In the genomic region with DNA sequence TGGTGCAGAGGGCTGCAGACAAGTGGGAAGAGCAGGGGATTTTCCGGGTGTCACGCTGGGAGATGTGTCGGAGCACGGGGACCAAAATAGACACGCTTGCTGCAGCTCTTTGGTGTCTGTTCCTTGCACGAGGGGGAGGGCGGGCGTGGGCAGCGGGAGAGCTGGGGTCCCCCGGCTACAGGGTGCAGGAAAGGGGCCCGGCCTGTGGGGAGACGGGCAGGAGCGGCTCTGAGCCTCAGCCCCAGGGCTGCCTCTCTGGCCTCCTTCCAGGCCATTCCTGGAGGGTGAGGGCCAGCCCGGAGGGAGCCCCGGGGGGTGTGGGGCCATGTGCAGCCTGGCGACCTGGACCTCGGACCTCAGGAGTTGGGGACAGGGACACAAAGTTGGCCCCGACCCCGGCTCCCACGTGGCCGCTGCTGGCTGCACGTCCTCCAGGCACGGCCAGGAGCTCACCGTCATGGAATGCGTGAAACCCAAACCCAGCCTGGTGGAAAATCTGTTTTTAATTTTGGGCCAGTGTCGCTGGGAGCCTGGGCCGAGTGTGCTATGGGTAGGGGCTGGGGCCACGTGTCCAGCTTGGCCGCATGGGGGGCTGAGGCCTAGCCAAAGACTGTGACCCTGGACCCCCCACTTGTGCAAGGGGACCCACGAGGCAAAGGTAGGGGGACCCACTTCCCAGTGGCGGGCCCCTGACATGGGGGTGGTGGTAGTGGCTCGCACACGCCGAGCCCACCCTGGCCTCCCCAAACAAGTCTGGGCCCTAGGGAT, we compare ENCODE assay signal across 8 cellular contexts. TPM values are rescaled to one million over a fixed set of nuclear protein-coding genes. Genes with fewer than 3 reads are reported as not detected.
DNase-seq lines count a peak whose midpoint lies in the region; ATAC-seq and TF ChIP-seq lines count a peak whose summit lies in the region.
"Had no signal": no experiment of that assay in that cellular context is flagged by ENCODE, and none has a peak within 500 bp of the region (broad histone marks: within the 10 kb centered on the region; RNA-seq: fewer than 3 reads in every experiment).

No MANE protein-coding gene starts in this region.

- WGBS in esophagus muscularis mucosa: 37% methylated on average over 15 of the region's 34 CpGs

- no TSS peak for BruUV-seq in Panc1 (replicated peaks; lab: Mats Ljungman, UMichigan)

- TF ChIP-seq POLR2A in esophagus muscularis mucosa (IDR thresholded peaks at IDR 0.05; ENCODE audit: low read depth) (no peak), vagina (IDR thresholded peaks at IDR 0.05) (no peak)

- no peaks in the 10 kb centered on the region for H3K36me3 Mint-ChIP-seq in activated CD8-positive, alpha-beta memory T cell treated with anti-CD3 and anti-CD28 coated beads, Interleukin-2, amount 10 ng/mL, durations not matched to agents 7 days and 5 days

- intact Hi-C loops in Panc1 (cut with micrococcal nuclease; ENCODE audit: unreplicated experiment) (no loop called here), esophagus muscularis mucosa (cut with DNase I) (no loop called here), vagina (cut with DNase I) (loop anchor here (10.0 kb wide), 1 partner anchor 84 kb away; a partner anchor contains a TSS)

- CTCF ChIA-PET in Panc1 (lab: Charles Lee): interaction anchor here (0.6 kb wide), 1 partner anchor 52 kb away, joined by 3 read pairs; no protein-coding TSS in a partner anchor
- CTCF ChIA-PET in activated CD8-positive, alpha-beta memory T cell treated with anti-CD3 and anti-CD28 coated beads, Interleukin-2, amount 10 ng/mL, durations not matched to agents 7 days and 5 days (lab: Charles Lee): interaction anchor here (1.0 kb wide), 1 partner anchor 72 kb away, joined by 3 read pairs; no protein-coding TSS in a partner anchor

- no peak overlapping the region for H3K9ac ChIP-seq in mucosa of rectum (ENCODE audit: low read depth in 1 of 2, low read length in 2 of 2)

- H3K36me3 ChIP-seq in Panc1 (ENCODE audit: control insufficient read depth, insufficient read depth, low read length) (no peaks in the 10 kb centered on the region), esophagus muscularis mucosa (no peaks in the 10 kb centered on the region), mucosa of rectum (ENCODE audit: control insufficient read depth in 2 of 2, insufficient read depth in 2 of 2, low read length in 2 of 2) (no peaks in the 10 kb centered on the region), vagina (no peaks in the 10 kb centered on the region)

- H3K9me3 Mint-ChIP-seq in activated CD8-positive, alpha-beta memory T cell treated with anti-CD3 and anti-CD28 coated beads, Interleukin-2, amount 10 ng/mL, durations not matched to agents 7 days and 5 days (ENCODE audit: low read depth): no peaks in the 10 kb centered on the region

- H3K9me3 ChIP-seq in Panc1 (ENCODE audit: control insufficient read depth, insufficient read depth, low read depth, low read length) (no peaks in the 10 kb centered on the region), esophagus muscularis mucosa (no peaks in the 10 kb centered on the region), mucosa of rectum (ENCODE audit: control insufficient read depth in 2 of 2, low read length in 2 of 2) (no peaks in the 10 kb centered on the region), vagina (no peaks in the 10 kb centered on the region)

- H3K4me3 ChIP-seq in Panc1 (ENCODE audit: low read depth in 2 of 2, low read length in 2 of 2) (0 out of 4 replicates have a peak overlapping the region, but pooled peaks of 1 of the 2 experiments have one; percentile 12), esophagus muscularis mucosa (no peak overlapping the region), mucosa of rectum (ENCODE audit: low read length in 2 of 2) (no peak overlapping the region), vagina (peak overlapping the region in 1 of 2 donors; percentile 4)

- H3K4me1 Mint-ChIP-seq in activated CD8-positive, alpha-beta memory T cell treated with anti-CD3 and anti-CD28 coated beads, Interleukin-2, amount 10 ng/mL, durations not matched to agents 7 days and 5 days: peaks cover 8% of the 10 kb centered on the region

- TF ChIP-seq EP300 in esophagus muscularis mucosa (IDR thresholded peaks at IDR 0.05): no peak

- H3K4me3 Mint-ChIP-seq in activated CD8-positive, alpha-beta memory T cell treated with anti-CD3 and anti-CD28 coated beads, Interleukin-2, amount 10 ng/mL, durations not matched to agents 7 days and 5 days: no peak overlapping the region

- H3K4me1 ChIP-seq in Panc1 (ENCODE audit: control insufficient read depth, insufficient read depth, low read length): peaks cover 91% of the 10 kb centered on the region
- H3K4me1 ChIP-seq in esophagus muscularis mucosa: peaks cover 74 to 94% (median 91%) of the 10 kb centered on the region in 4 donors
- H3K4me1 ChIP-seq in mucosa of rectum (ENCODE audit: control insufficient read depth in 2 of 2, insufficient read depth in 2 of 2, low read length in 2 of 2): peaks cover 19 to 20% of the 10 kb centered on the region in 2 donors
- peaks cover 86% of the 10 kb centered on the region for H3K4me1 ChIP-seq in vagina

- no peak for DNase-seq in Panc1 (ENCODE audit: low read depth, low spot score)
- no peak for DNase-seq in esophagus muscularis mucosa (ENCODE audit: extremely low spot score)
- no peak for DNase-seq in vagina (ENCODE audit: extremely low spot score in 2 of 2)
- DNase-seq in ecto neural progenitor cell (ENCODE audit: low spot score): no peak
- DNase-seq in activated CD8-positive, alpha-beta memory T cell treated with anti-CD3 and anti-CD28 coated beads, Interleukin-2, amount 10 ng/mL, durations not matched to agents 7 days and 5 days: no peak
- DNase-seq: NCI-H1092 had no signal

- ATAC-seq in Panc1: peak; percentile 5; the same call in 1 of the 2 replicates
- ATAC-seq in GM21737 (IDR thresholded peaks at IDR 0.05; ENCODE audit: unreplicated experiment): no peak
- ATAC-seq in activated CD8-positive, alpha-beta memory T cell treated with anti-CD3 and anti-CD28 coated beads, Interleukin-2, amount 10 ng/mL, durations not matched to agents 7 days and 5 days: no peak

- POLR2A ChIA-PET in Panc1 (lab: Charles Lee): interaction anchor here (0.5 kb wide), 1 partner anchor 160 kb away, joined by 3 read pairs; no protein-coding TSS in a partner anchor

- H3K27ac ChIP-seq in Panc1 (ENCODE audit: low read length): peak overlapping the region; percentile 96
- H3K27ac ChIP-seq in esophagus muscularis mucosa (replicated peaks in 1 of 4): peak overlapping the region in 3 of 4 donors; percentile 24 to 51 (median 24)
- H3K27ac ChIP-seq in mucosa of rectum (ENCODE audit: low read depth in 2 of 2, low read length in 2 of 2): peak overlapping the region; percentile 64 to 74
- peak overlapping the region; percentile 63 for H3K27ac ChIP-seq in vagina

- H3K27ac Mint-ChIP-seq in activated CD8-positive, alpha-beta memory T cell treated with anti-CD3 and anti-CD28 coated beads, Interleukin-2, amount 10 ng/mL, durations not matched to agents 7 days and 5 days: no peak overlapping the region

- no peaks in the 10 kb centered on the region for H3K27me3 Mint-ChIP-seq in activated CD8-positive, alpha-beta memory T cell treated with anti-CD3 and anti-CD28 coated beads, Interleukin-2, amount 10 ng/mL, durations not matched to agents 7 days and 5 days

- TF ChIP-seq CTCF in Panc1 (IDR thresholded peaks at IDR 0.05): no peak
- no peak for TF ChIP-seq CTCF in esophagus muscularis mucosa (IDR thresholded peaks at IDR 0.05)
- TF ChIP-seq CTCF in vagina (IDR thresholded peaks at IDR 0.05): no peak

- in situ Hi-C loops in Panc1 (cut with HindIII; ENCODE audit: low pct_unique_long_range_greater_than_20kb, low sequenced_read_pairs): no loop called here

- no peaks in the 10 kb centered on the region for H3K27me3 ChIP-seq in Panc1 (ENCODE audit: control insufficient read depth, insufficient read depth, low read length)
- H3K27me3 ChIP-seq in esophagus muscularis mucosa: no peaks in the 10 kb centered on the region
- no peaks in the 10 kb centered on the region for H3K27me3 ChIP-seq in mucosa of rectum (ENCODE audit: control insufficient read depth in 2 of 2, insufficient read depth in 2 of 2, low read length in 2 of 2)
- H3K27me3 ChIP-seq in vagina: no peaks in the 10 kb centered on the region

RNA-seq across cellular contexts. Expression of a gene that starts 6.6 kb away (rescaled TPM):
- total RNA-seq in Panc1 (2021; ENCODE audit: unreplicated experiment): 278 TPM
- 421 TPM for polyA plus RNA-seq in Panc1 (2012; ENCODE audit: insufficient read length)
- total RNA-seq in esophagus muscularis mucosa: 10 to 100 TPM; 17.4 to 25.7 (median 20.2) TPM
- total RNA-seq in vagina: 33.9 TPM
- 10 to 100 TPM; 19.9 to 31.7 TPM for total RNA-seq in activated CD8-positive, alpha-beta memory T cell treated with anti-CD3 and anti-CD28 coated beads, Interleukin-2, amount 10 ng/mL, durations not matched to agents 7 days and 5 days

RNA-seq across cellular contexts. Expression of a gene that starts 49.6 kb away (rescaled TPM):
- total RNA-seq in Panc1 (2021; ENCODE audit: unreplicated experiment): 0.57 TPM
- 0.91 TPM for polyA plus RNA-seq in Panc1 (2012; ENCODE audit: insufficient read length)
- 1 to 10 TPM in 1 of 4 donors, under 1 TPM in 3; under 0.01 to 1.2 (median 0.53) TPM for total RNA-seq in esophagus muscularis mucosa
- total RNA-seq in vagina: 1.2 TPM
- total RNA-seq in activated CD8-positive, alpha-beta memory T cell treated with anti-CD3 and anti-CD28 coated beads, Interleukin-2, amount 10 ng/mL, durations not matched to agents 7 days and 5 days: under 1 TPM; 0.29 to 0.40 TPM

Comparison
In these comparisons a context has a peak if more than half of its experiments do, and no peak if none do; other contexts are left out.
1. H3K27ac ChIP-seq: peak in every context shown above with its lines; median percentile 96 in Panc1; 69 in mucosa of rectum; 63 in vagina; 24 in esophagus muscularis mucosa.